In genomic region chrX:81957900-81958545, GRCh38 we compare ENCODE assay signal across 8 cellular contexts.
A peak's percentile ranks its signal among the peaks of the same experiment; 100 is the strongest.
DNase-seq lines count a peak whose midpoint lies in the region; ATAC-seq and TF ChIP-seq lines count a peak whose summit lies in the region.

No MANE protein-coding gene starts in this region.

- H3K4me3 ChIP-seq in Jurkat, Clone E6-1 (ENCODE audit: low read length) = no peak overlapping the region
- no peak overlapping the region for H3K4me3 ChIP-seq in WERI-Rb-1 (ENCODE audit: low read depth, low read length)

- CTCF ChIA-PET in activated CD8-positive, alpha-beta memory T cell treated with anti-CD3 and anti-CD28 coated beads, Interleukin-2, amount 10 ng/mL, durations not matched to agents 7 days and 5 days (lab: Charles Lee) = interaction anchor here (1.0 kb wide), 1 partner anchor 719 kb away, joined by 3 read pairs; no protein-coding TSS in a partner anchor

- H3K27me3 ChIP-seq in WERI-Rb-1 (ENCODE audit: insufficient read depth, low read depth, severe bottlenecking) = no peaks in the 10 kb centered on the region

- no peaks in the 10 kb centered on the region for H3K9me3 ChIP-seq in WERI-Rb-1 (ENCODE audit: severe bottlenecking)

- TF ChIP-seq CTCF in WERI-Rb-1 (IDR thresholded peaks at IDR 0.05; ENCODE audit: low read depth, low read length) = peak; percentile 28; the same call in 1 of the 2 replicates

- no peak overlapping the region for H3K27ac ChIP-seq in WERI-Rb-1

- no peak for DNase-seq in activated CD8-positive, alpha-beta memory T cell treated with anti-CD3 and anti-CD28 coated beads, Interleukin-2, amount 10 ng/mL, durations not matched to agents 7 days and 5 days
- no peak for DNase-seq in activated CD8-positive, alpha-beta memory T cell treated with anti-CD3 and anti-CD28 coated beads for 24 hours
- DNase-seq in Jurkat, Clone E6-1 (ENCODE audit: low read depth, low spot score) = peak; percentile 38
- DNase-seq in WERI-Rb-1 (no peak), putamen (ENCODE audit: low spot score) (peak; percentile 1), NCI-H146 treated with DMSO at 0.1 percent for 48 hours (lab: John Stamatoyannopoulos, UW; ENCODE audit: unreplicated experiment) (no peak), NCI-H2029 treated with DMSO at 0.1 percent for 48 hours (lab: John Stamatoyannopoulos, UW) (no peak)
- no peak for DNase-seq in activated CD4-positive, alpha-beta T cell treated with anti-CD3 and anti-CD28 coated beads, Interleukin-2, amount 50 U/mL, for 1 hour

- no peaks in the 10 kb centered on the region for H3K36me3 ChIP-seq in WERI-Rb-1

- H3K4me1 Mint-ChIP-seq in activated CD8-positive, alpha-beta memory T cell treated with anti-CD3 and anti-CD28 coated beads, Interleukin-2, amount 10 ng/mL, durations not matched to agents 7 days and 5 days = no peaks in the 10 kb centered on the region

- no peaks in the 10 kb centered on the region for H3K27me3 Mint-ChIP-seq in activated CD8-positive, alpha-beta memory T cell treated with anti-CD3 and anti-CD28 coated beads, Interleukin-2, amount 10 ng/mL, durations not matched to agents 7 days and 5 days

- H3K36me3 Mint-ChIP-seq in activated CD8-positive, alpha-beta memory T cell treated with anti-CD3 and anti-CD28 coated beads, Interleukin-2, amount 10 ng/mL, durations not matched to agents 7 days and 5 days = no peaks in the 10 kb centered on the region

- no peaks in the 10 kb centered on the region for H3K9me3 Mint-ChIP-seq in activated CD8-positive, alpha-beta memory T cell treated with anti-CD3 and anti-CD28 coated beads, Interleukin-2, amount 10 ng/mL, durations not matched to agents 7 days and 5 days (ENCODE audit: low read depth)

- H3K27ac Mint-ChIP-seq in activated CD8-positive, alpha-beta memory T cell treated with anti-CD3 and anti-CD28 coated beads, Interleukin-2, amount 10 ng/mL, durations not matched to agents 7 days and 5 days = no peak overlapping the region

- no peak overlapping the region for H3K4me3 Mint-ChIP-seq in activated CD8-positive, alpha-beta memory T cell treated with anti-CD3 and anti-CD28 coated beads, Interleukin-2, amount 10 ng/mL, durations not matched to agents 7 days and 5 days

- ATAC-seq in activated CD8-positive, alpha-beta memory T cell treated with anti-CD3 and anti-CD28 coated beads, Interleukin-2, amount 10 ng/mL, durations not matched to agents 7 days and 5 days = peak; percentile 42

Comparison
In these comparisons a context has a peak if more than half of its experiments do, and no peak if none do; other contexts are left out.
1. DNase-seq: peak in Jurkat, Clone E6-1 (single experiment) and putamen (single experiment); none in activated CD8-positive, alpha-beta memory T cell treated with anti-CD3 and anti-CD28 coated beads, Interleukin-2, amount 10 ng/mL, durations not matched to agents 7 days and 5 days (single experiment), activated CD8-positive, alpha-beta memory T cell treated with anti-CD3 and anti-CD28 coated beads for 24 hours (single experiment), WERI-Rb-1 (single experiment), activated CD4-positive, alpha-beta T cell treated with anti-CD3 and anti-CD28 coated beads, Interleukin-2, amount 50 U/mL, for 1 hour (single experiment), NCI-H146 treated with DMSO at 0.1 percent for 48 hours (single experiment) and NCI-H2029 treated with DMSO at 0.1 percent for 48 hours (single experiment).